In genomic region chr1:98048234-98048633, GRCh38 we compare ENCODE assay signal across 8 cellular contexts.
A peak's percentile ranks its signal among the peaks of the same experiment; 100 is the strongest.
DNase-seq lines count a peak whose midpoint lies in the region; ATAC-seq and TF ChIP-seq lines count a peak whose summit lies in the region.

No MANE protein-coding gene starts in this region.

- peaks cover 63% of the 10 kb centered on the region for H3K27me3 ChIP-seq in adrenal gland
- peaks cover 93% of the 10 kb centered on the region for H3K27me3 ChIP-seq in left ventricle myocardium inferior (ENCODE audit: low read depth)

- peak overlapping the region; percentile 60 for H3K27ac Mint-ChIP-seq in progenitor cell of endocrine pancreas

- ATAC-seq in GM18520 (IDR thresholded peaks at IDR 0.05; ENCODE audit: unreplicated experiment), result peak; percentile 36
- ATAC-seq in HG03521 (IDR thresholded peaks at IDR 0.05; ENCODE audit: unreplicated experiment), result peak; percentile 37
- ATAC-seq in HG03045 (IDR thresholded peaks at IDR 0.05; ENCODE audit: unreplicated experiment), result no peak

- DNase-seq in SK-N-DZ (ENCODE audit: low spot score), result peak; percentile 74
- peak; percentile 82 to 91 (median 86) for DNase-seq in adrenal gland
- DNase-seq in left ventricle myocardium inferior, result peak; percentile 76
- peak; percentile 88 for DNase-seq in progenitor cell of endocrine pancreas (ENCODE audit: low spot score, unreplicated experiment)
- no peak for DNase-seq in DMS79 (lab: John Stamatoyannopoulos, UW)

- H3K9me3 ChIP-seq in adrenal gland (replicated peaks in 1 of 3) (no peaks in the 10 kb centered on the region), left ventricle myocardium inferior (replicated peaks) (no peaks in the 10 kb centered on the region)

- TF ChIP-seq CTCF in adrenal gland (IDR thresholded peaks at IDR 0.05) (peak in 2 of 6 experiments; percentile 15 to 21), left ventricle myocardium inferior (IDR thresholded peaks at IDR 0.05; ENCODE audit: borderline replicate concordance) (peak; percentile 31), progenitor cell of endocrine pancreas (IDR thresholded peaks at IDR 0.05; ENCODE audit: unreplicated experiment) (peak; percentile 12)

- no peaks in the 10 kb centered on the region for H3K36me3 Mint-ChIP-seq in progenitor cell of endocrine pancreas (ENCODE audit: insufficient read depth)

- intact Hi-C loops in adrenal gland (cut with DNase I), result no loop called here
- intact Hi-C loops in left ventricle myocardium inferior (cut with micrococcal nuclease), result no loop called here

- H3K4me1 ChIP-seq in adrenal gland (replicated peaks in 1 of 2) (peaks cover 13 to 14% of the 10 kb centered on the region in 2 donors), left ventricle myocardium inferior (peaks cover 33% of the 10 kb centered on the region)

- peak overlapping the region; percentile 64 for H3K4me3 Mint-ChIP-seq in progenitor cell of endocrine pancreas (ENCODE audit: low read depth)

- WGBS in adrenal gland, 4 donors, result 1 to 2% (median 1%) methylated on average over 13 to 15 of the region's 15 CpGs

- no peak overlapping the region for H3K27ac ChIP-seq in adrenal gland
- no peak overlapping the region for H3K27ac ChIP-seq in left ventricle myocardium inferior (replicated peaks)

- H3K9me3 Mint-ChIP-seq in progenitor cell of endocrine pancreas (ENCODE audit: low read depth), result no peaks in the 10 kb centered on the region

- H3K36me3 ChIP-seq in adrenal gland (replicated peaks in 1 of 2), result no peaks in the 10 kb centered on the region
- no peaks in the 10 kb centered on the region for H3K36me3 ChIP-seq in left ventricle myocardium inferior

- TF ChIP-seq POLR2A in adrenal gland (IDR thresholded peaks at IDR 0.05), result no peak

- peaks cover 14% of the 10 kb centered on the region for H3K4me1 Mint-ChIP-seq in progenitor cell of endocrine pancreas (ENCODE audit: low read depth)

- no peak overlapping the region for H3K4me3 ChIP-seq in adrenal gland
- H3K4me3 ChIP-seq in left ventricle myocardium inferior, result peak overlapping the region; percentile 39

- peaks cover 66% of the 10 kb centered on the region for H3K27me3 Mint-ChIP-seq in progenitor cell of endocrine pancreas
